8 cellular contexts compared by ENCODE assay signal in genomic region chr19:49801966-49802661, GRCh38. TPM values are rescaled to one million over a fixed set of nuclear protein-coding genes. Genes with fewer than 3 reads are reported as not detected.
A peak's percentile ranks its signal among the peaks of the same experiment; 100 is the strongest.
DNase-seq lines count a peak whose midpoint lies in the region; ATAC-seq, FAIRE-seq and TF ChIP-seq lines count a peak whose summit lies in the region.

No MANE protein-coding gene starts in this region.

- H3K9me2 ChIP-seq in OCI-LY7 (ENCODE audit: insufficient read depth, low read length): no peaks in the 10 kb centered on the region

- H3K4me1 ChIP-seq in ectodermal cell (ENCODE audit: control insufficient read depth, insufficient read depth, low read length) (peaks cover 14% of the 10 kb centered on the region), urinary bladder (ENCODE audit: insufficient read depth) (no peaks in the 10 kb centered on the region), OCI-LY7 (ENCODE audit: insufficient read depth, low read length, poor library complexity, severe bottlenecking) (no peaks in the 10 kb centered on the region)

- CTCF ChIA-PET in OCI-LY7 (lab: Charles Lee; ENCODE audit: unreplicated experiment): no interaction called here

- H3K36me3 ChIP-seq in ectodermal cell (ENCODE audit: control insufficient read depth, insufficient read depth, low read length): peaks cover 28% of the 10 kb centered on the region
- peaks cover 10% of the 10 kb centered on the region for H3K36me3 ChIP-seq in urinary bladder (ENCODE audit: insufficient read depth)
- H3K36me3 ChIP-seq in OCI-LY7 (ENCODE audit: insufficient read depth, low read length): peaks cover 78% of the 10 kb centered on the region

- H4K20me1 ChIP-seq in OCI-LY7 (ENCODE audit: insufficient read depth, low read length): no peaks in the 10 kb centered on the region

- H2AFZ ChIP-seq in OCI-LY7 (ENCODE audit: low read length): no peak overlapping the region

- H3K27me3 ChIP-seq in ectodermal cell (ENCODE audit: control insufficient read depth, insufficient read depth, low read length, poor library complexity, severe bottlenecking): no peaks in the 10 kb centered on the region

- intact Hi-C loops in OCI-LY7 (cut with micrococcal nuclease; ENCODE audit: unreplicated experiment): no loop called here

- H3K27ac ChIP-seq in ectodermal cell (ENCODE audit: insufficient read depth, low read depth, low read length, poor library complexity, severe bottlenecking): no peak overlapping the region
- no peak overlapping the region for H3K27ac ChIP-seq in urinary bladder (ENCODE audit: low read depth)
- no peak overlapping the region for H3K27ac ChIP-seq in OCI-LY7 (ENCODE audit: low read depth, low read length, poor library complexity, severe bottlenecking)

- DNase-seq in DMS 273 treated with DMSO at 0.1 percent for 48 hours (lab: John Stamatoyannopoulos, UW) (peak; percentile 35), NCI-H82 (lab: John Stamatoyannopoulos, UW) (peak; percentile 94), lung microvascular endothelial cell (ENCODE audit: low read depth in 2 of 2) (peak; percentile 56 to 78), OCI-LY7 (ENCODE audit: low spot score) (no peak), urothelium cell line (ENCODE audit: low spot score) (no peak)

- no peak for TF ChIP-seq CTCF in OCI-LY7 (conservative IDR thresholded peaks at IDR 0.05; ENCODE audit: low read length)

- peak overlapping the region; percentile 30 for H3K4me3 ChIP-seq in ectodermal cell (ENCODE audit: insufficient read depth, low read depth, low read length)
- H3K4me3 ChIP-seq in urinary bladder (ENCODE audit: low read depth, low read length): peak overlapping the region; percentile 24
- H3K4me3 ChIP-seq in OCI-LY7 (ENCODE audit: low read depth, low read length, poor library complexity, severe bottlenecking): no peak overlapping the region

- no peak for ATAC-seq in GM18517 (IDR thresholded peaks at IDR 0.05; ENCODE audit: unreplicated experiment)

- 33 to 34% methylated on average over 38 of the region's 38 CpGs for WGBS in ectodermal cell, 2 experiments
- WGBS in urinary bladder: 20% methylated on average over 38 of the region's 38 CpGs

- no peak overlapping the region for H3K4me2 ChIP-seq in OCI-LY7 (ENCODE audit: low read length)

- POLR2A ChIA-PET in OCI-LY7 (lab: Charles Lee): no interaction called here

- H3K79me2 ChIP-seq in OCI-LY7 (ENCODE audit: insufficient read depth, low read depth, low read length): no peaks in the 10 kb centered on the region

- no TSS peak for BruUV-seq in OCI-LY7 (replicated peaks; lab: Mats Ljungman, UMichigan)

- FAIRE-seq in urothelium cell line (lab: Jason Lieb, UNC): no peak

- H3K9me3 ChIP-seq in ectodermal cell (ENCODE audit: control insufficient read depth, low read length) (no peaks in the 10 kb centered on the region), OCI-LY7 (ENCODE audit: low read length) (no peaks in the 10 kb centered on the region)

RNA-seq across cellular contexts. Expression of gene FUZ, which starts 11.0 kb away (rescaled TPM):
- polyA plus RNA-seq in ectodermal cell (2013, experiment 1 of 4): 37.0 TPM
- 29.2 TPM for polyA plus RNA-seq in ectodermal cell (2013, experiment 2 of 4)
- polyA plus RNA-seq in ectodermal cell (2013, experiment 3 of 4): 30.9 TPM
- 30.2 TPM for polyA plus RNA-seq in ectodermal cell (2013, experiment 4 of 4)
- total RNA-seq in lung microvascular endothelial cell (11.6 and 14.3 TPM in 2 replicates), urinary bladder (13.3 TPM), OCI-LY7 (2022) (28.1 and 34.6 TPM in 2 replicates)
- 29.0 TPM for polyA plus RNA-seq in urinary bladder
- 33.6 and 35.1 TPM in 2 replicates for total RNA-seq in OCI-LY7 (2014; rRNA removed; shearing (Covaris generic))

RNA-seq across cellular contexts. Expression of gene MED25, which starts 16.0 kb away (rescaled TPM):
- polyA plus RNA-seq in ectodermal cell (2013, experiment 1 of 4): 96.9 TPM
- polyA plus RNA-seq in ectodermal cell (2013, experiment 2 of 4): 94.0 TPM
- polyA plus RNA-seq in ectodermal cell (2013, experiment 3 of 4): 85.4 TPM
- polyA plus RNA-seq in ectodermal cell (2013, experiment 4 of 4): 89.4 TPM
- total RNA-seq in lung microvascular endothelial cell: 7.6 and 9.9 TPM in 2 replicates
- 16.7 TPM for total RNA-seq in urinary bladder
- polyA plus RNA-seq in urinary bladder: 42.9 TPM
- total RNA-seq in OCI-LY7 (2014; rRNA removed; shearing (Covaris generic)): 73.5 and 85.1 TPM in 2 replicates
- total RNA-seq in OCI-LY7 (2022): 111 and 146 TPM in 2 replicates

RNA-seq across cellular contexts. Expression of gene AP2A1, which starts 35.3 kb away (rescaled TPM):
- 136 TPM for polyA plus RNA-seq in ectodermal cell (2013, experiment 1 of 4)
- 137 TPM for polyA plus RNA-seq in ectodermal cell (2013, experiment 2 of 4)
- polyA plus RNA-seq in ectodermal cell (2013, experiment 3 of 4): 101 TPM
- 105 TPM for polyA plus RNA-seq in ectodermal cell (2013, experiment 4 of 4)
- total RNA-seq in lung microvascular endothelial cell (37.1 and 41.6 TPM in 2 replicates), urinary bladder (37.3 TPM), OCI-LY7 (2022) (46.9 and 50.4 TPM in 2 replicates)
- 95.4 TPM for polyA plus RNA-seq in urinary bladder
- total RNA-seq in OCI-LY7 (2014; rRNA removed; shearing (Covaris generic)): 29.7 and 47.4 TPM in 2 replicates

RNA-seq across cellular contexts. Expression of gene TSKS, which starts 39.0 kb away (rescaled TPM):
- polyA plus RNA-seq in ectodermal cell (2013, experiment 1 of 4): 0.31 TPM
- 0.60 TPM for polyA plus RNA-seq in ectodermal cell (2013, experiment 2 of 4)
- polyA plus RNA-seq in ectodermal cell (2013, experiment 3 of 4): not detected
- not detected for polyA plus RNA-seq in ectodermal cell (2013, experiment 4 of 4)
- under 0.01 TPM in 2 replicates for total RNA-seq in lung microvascular endothelial cell
- 0.26 TPM for total RNA-seq in urinary bladder
- 1.2 TPM for polyA plus RNA-seq in urinary bladder
- not detected in 2 replicates for total RNA-seq in OCI-LY7 (2014; rRNA removed; shearing (Covaris generic))
- not detected in 2 replicates for total RNA-seq in OCI-LY7 (2022)

RNA-seq across cellular contexts. Expression of gene PTOV1, which starts 48.8 kb away (rescaled TPM):
- 404 TPM for polyA plus RNA-seq in ectodermal cell (2013, experiment 1 of 4)
- polyA plus RNA-seq in ectodermal cell (2013, experiment 2 of 4): 396 TPM
- 337 TPM for polyA plus RNA-seq in ectodermal cell (2013, experiment 3 of 4)
- 359 TPM for polyA plus RNA-seq in ectodermal cell (2013, experiment 4 of 4)
- total RNA-seq in lung microvascular endothelial cell (42.1 and 49.6 TPM in 2 replicates), urinary bladder (46.1 TPM), OCI-LY7 (2022) (105 and 114 TPM in 2 replicates)
- polyA plus RNA-seq in urinary bladder: 121 TPM
- 101 and 124 TPM in 2 replicates for total RNA-seq in OCI-LY7 (2014; rRNA removed; shearing (Covaris generic))

Comparison
In these comparisons a context has a peak if more than half of its experiments do, and no peak if none do; other contexts are left out.
1. DNase-seq: peak in DMS 273 treated with DMSO at 0.1 percent for 48 hours (single experiment), NCI-H82 (single experiment) and lung microvascular endothelial cell (2 of 2); none in OCI-LY7 (single experiment) and urothelium cell line (single experiment).